In genomic region chr4:1193206-1194027, GRCh38 we compare ENCODE assay signal across 11 cellular contexts. TPM values are rescaled to one million over a fixed set of nuclear protein-coding genes. Genes with fewer than 3 reads are reported as not detected.
DNase-seq lines count a peak whose midpoint lies in the region; ATAC-seq and TF ChIP-seq lines count a peak whose summit lies in the region.
"Had no signal": no experiment of that assay in that cellular context is flagged by ENCODE, and none has a peak within 500 bp of the region (broad histone marks: within the 10 kb centered on the region; RNA-seq: fewer than 3 reads in every experiment).

No MANE protein-coding gene starts in this region.

- intact Hi-C loops in activated CD4-positive, alpha-beta memory T cell treated with anti-CD3 and anti-CD28 coated beads for 36 hours (cut with micrococcal nuclease) = no loop called here
- intact Hi-C loops in upper lobe of right lung (cut with DNase I) = no loop called here
- intact Hi-C loops in CD4-positive, alpha-beta memory T cell (cut with micrococcal nuclease) = no loop called here

- no peak for TF ChIP-seq CTCF in fibroblast of lung (conservative IDR thresholded peaks at IDR 0.05 in 1 of 2, IDR thresholded peaks at IDR 0.05 in 1 of 2; ENCODE audit: low read depth in 1 of 2, low read length in 2 of 2)
- TF ChIP-seq CTCF in nephron (IDR thresholded peaks at IDR 0.05; ENCODE audit: unreplicated experiment in 3 of 3) = no peak
- TF ChIP-seq CTCF in upper lobe of right lung (IDR thresholded peaks at IDR 0.05) = no peak
- TF ChIP-seq CTCF in GM20000 (IDR thresholded peaks at IDR 0.05; ENCODE audit: extremely low read depth, missing control alignments) = no peak

- peak overlapping the region in 3 of 4 experiments; percentile 37 to 54 (median 40) for H3K4me3 ChIP-seq in fibroblast of lung (replicated peaks in 1 of 4; ENCODE audit: control extremely low read depth in 1 of 4, insufficient read depth in 1 of 4, low read depth in 3 of 4, low read length in 4 of 4)
- H3K4me3 ChIP-seq in upper lobe of right lung = no peak overlapping the region
- no peak overlapping the region for H3K4me3 ChIP-seq in CD4-positive, alpha-beta memory T cell (ENCODE audit: low read length in 2 of 2)
- H3K4me3 ChIP-seq: SK-N-MC had no signal

- H3K27me3 ChIP-seq in fibroblast of lung (ENCODE audit: control insufficient read depth, insufficient read depth, low read length) (no peaks in the 10 kb centered on the region), upper lobe of right lung (no peaks in the 10 kb centered on the region)
- H3K27me3 ChIP-seq in CD4-positive, alpha-beta memory T cell (ENCODE audit: insufficient read depth, low read length) = no peaks in the 10 kb centered on the region

- peak overlapping the region; percentile 82 for H3K4me2 ChIP-seq in fibroblast of lung (ENCODE audit: extremely low read depth, insufficient read depth, low read length)

- H3K4me1 ChIP-seq in fibroblast of lung (ENCODE audit: control insufficient read depth, extremely low read depth, insufficient read depth, low read length) (peaks cover 28% of the 10 kb centered on the region), upper lobe of right lung (peaks cover 27% of the 10 kb centered on the region)
- H3K4me1 ChIP-seq in CD4-positive, alpha-beta memory T cell (ENCODE audit: insufficient read depth, low read length) = no peaks in the 10 kb centered on the region

- ATAC-seq in upper lobe of right lung = no peak
- no peak for ATAC-seq in GM19351 (IDR thresholded peaks at IDR 0.05; ENCODE audit: unreplicated experiment)
- ATAC-seq: naive thymus-derived CD8-positive, alpha-beta T cell had no signal

- H3K36me3 Mint-ChIP-seq in activated CD4-positive, alpha-beta memory T cell treated with anti-CD3 and anti-CD28 coated beads, Interleukin-2, amount 10 ng/mL, durations not matched to agents 7 days and 5 days (ENCODE audit: low read depth) = peaks cover 16% of the 10 kb centered on the region
- peaks cover 2% of the 10 kb centered on the region for H3K36me3 Mint-ChIP-seq in activated CD4-positive, alpha-beta memory T cell treated with anti-CD3 and anti-CD28 coated beads for 36 hours
- H3K36me3 Mint-ChIP-seq in nephron (ENCODE audit: low read depth) = no peaks in the 10 kb centered on the region
- H3K36me3 Mint-ChIP-seq in CD4-positive, alpha-beta memory T cell = peaks cover 0 to 7% of the 10 kb centered on the region in 2 donors

- H4K20me1 ChIP-seq in fibroblast of lung (ENCODE audit: control insufficient read depth, extremely low read depth, insufficient read depth, low read length) = no peaks in the 10 kb centered on the region

- H3K9me3 ChIP-seq in fibroblast of lung (ENCODE audit: control insufficient read depth, insufficient read depth, low read depth, low read length) (no peaks in the 10 kb centered on the region), upper lobe of right lung (no peaks in the 10 kb centered on the region)
- no peaks in the 10 kb centered on the region for H3K9me3 ChIP-seq in CD4-positive, alpha-beta memory T cell (ENCODE audit: control insufficient read depth in 1 of 2, low read length in 2 of 2)

- H3K4me1 Mint-ChIP-seq in activated CD4-positive, alpha-beta memory T cell treated with anti-CD3 and anti-CD28 coated beads, Interleukin-2, amount 10 ng/mL, durations not matched to agents 7 days and 5 days = peaks cover 9% of the 10 kb centered on the region
- H3K4me1 Mint-ChIP-seq in activated CD4-positive, alpha-beta memory T cell treated with anti-CD3 and anti-CD28 coated beads for 36 hours (ENCODE audit: low read depth) = peaks cover 2% of the 10 kb centered on the region
- peaks cover 36% of the 10 kb centered on the region for H3K4me1 Mint-ChIP-seq in nephron
- peaks cover 0 to 7% (median 5%) of the 10 kb centered on the region in 4 donors for H3K4me1 Mint-ChIP-seq in CD4-positive, alpha-beta memory T cell

- POLR2A ChIA-PET in activated CD4-positive, alpha-beta memory T cell treated with anti-CD3 and anti-CD28 coated beads, Interleukin-2, amount 10 ng/mL, durations not matched to agents 7 days and 5 days (lab: Charles Lee) = interaction anchor here (2.0 kb wide), 1 partner anchor 9 kb away, joined by 9 read pairs; no protein-coding TSS in a partner anchor
- POLR2A ChIA-PET in activated CD4-positive, alpha-beta memory T cell treated with anti-CD3 and anti-CD28 coated beads for 36 hours (lab: Charles Lee) = no interaction called here
- POLR2A ChIA-PET in CD4-positive, alpha-beta memory T cell (lab: Charles Lee; ENCODE audit: partially characterized antibody) = interaction anchor here (1.3 kb wide), 1 partner anchor 8 kb away, joined by 3 read pairs; no protein-coding TSS in a partner anchor

- H3K36me3 ChIP-seq in fibroblast of lung (ENCODE audit: control insufficient read depth, insufficient read depth, low read length) = peaks cover 9% of the 10 kb centered on the region
- H3K36me3 ChIP-seq in upper lobe of right lung = no peaks in the 10 kb centered on the region
- H3K36me3 ChIP-seq in CD4-positive, alpha-beta memory T cell (ENCODE audit: insufficient read depth, low read length) = no peaks in the 10 kb centered on the region

- H3K27ac ChIP-seq in fibroblast of lung (ENCODE audit: insufficient read depth, low read length) (peak overlapping the region; percentile 92), upper lobe of right lung (peak overlapping the region; percentile 81)
- H3K27ac ChIP-seq in CD4-positive, alpha-beta memory T cell (ENCODE audit: low read depth, low read length) = no peak overlapping the region
- H3K27ac ChIP-seq: SK-N-MC had no signal

- peak overlapping the region; percentile 62 for H3K9ac ChIP-seq in fibroblast of lung (ENCODE audit: insufficient read depth, low read length)

- peaks cover 14% of the 10 kb centered on the region for H3K79me2 ChIP-seq in fibroblast of lung (ENCODE audit: control insufficient read depth, insufficient read depth, low read length)

- DNase-seq in activated CD4-positive, alpha-beta memory T cell treated with anti-CD3 and anti-CD28 coated beads, Interleukin-2, amount 10 ng/mL, durations not matched to agents 7 days and 5 days = peak; percentile 14
- DNase-seq in activated CD4-positive, alpha-beta memory T cell treated with anti-CD3 and anti-CD28 coated beads for 36 hours = no peak
- DNase-seq in fibroblast of lung (ENCODE audit: low read depth in 2 of 2) = no peak
- DNase-seq in upper lobe of right lung = peak; percentile 50
- DNase-seq in GM20000 (ENCODE audit: low spot score) = no peak
- no peak for DNase-seq in CD4-positive, alpha-beta memory T cell
- DNase-seq: central memory CD4-positive, alpha-beta T cell had no signal

- CTCF ChIA-PET in activated CD4-positive, alpha-beta memory T cell treated with anti-CD3 and anti-CD28 coated beads, Interleukin-2, amount 10 ng/mL, durations not matched to agents 7 days and 5 days (lab: Charles Lee) = no interaction called here
- CTCF ChIA-PET in activated CD4-positive, alpha-beta memory T cell treated with anti-CD3 and anti-CD28 coated beads for 36 hours (lab: Charles Lee) = no interaction called here
- CTCF ChIA-PET in CD4-positive, alpha-beta memory T cell (lab: Charles Lee; ENCODE audit: partially characterized antibody) = no interaction called here

- no peaks in the 10 kb centered on the region for H3K9me3 Mint-ChIP-seq in activated CD4-positive, alpha-beta memory T cell treated with anti-CD3 and anti-CD28 coated beads, Interleukin-2, amount 10 ng/mL, durations not matched to agents 7 days and 5 days
- H3K9me3 Mint-ChIP-seq in activated CD4-positive, alpha-beta memory T cell treated with anti-CD3 and anti-CD28 coated beads for 36 hours = no peaks in the 10 kb centered on the region
- H3K9me3 Mint-ChIP-seq in nephron = no peaks in the 10 kb centered on the region
- no peaks in the 10 kb centered on the region for H3K9me3 Mint-ChIP-seq in CD4-positive, alpha-beta memory T cell

- H3K27me3 Mint-ChIP-seq in activated CD4-positive, alpha-beta memory T cell treated with anti-CD3 and anti-CD28 coated beads, Interleukin-2, amount 10 ng/mL, durations not matched to agents 7 days and 5 days = peaks cover 2% of the 10 kb centered on the region
- H3K27me3 Mint-ChIP-seq in activated CD4-positive, alpha-beta memory T cell treated with anti-CD3 and anti-CD28 coated beads for 36 hours = no peaks in the 10 kb centered on the region
- no peaks in the 10 kb centered on the region for H3K27me3 Mint-ChIP-seq in nephron (ENCODE audit: low read depth)
- no peaks in the 10 kb centered on the region for H3K27me3 Mint-ChIP-seq in CD4-positive, alpha-beta memory T cell
- H3K27me3 Mint-ChIP-seq: naive thymus-derived CD8-positive, alpha-beta T cell had no signal

- no peak overlapping the region for H3K4me3 Mint-ChIP-seq in activated CD4-positive, alpha-beta memory T cell treated with anti-CD3 and anti-CD28 coated beads, Interleukin-2, amount 10 ng/mL, durations not matched to agents 7 days and 5 days
- H3K4me3 Mint-ChIP-seq in activated CD4-positive, alpha-beta memory T cell treated with anti-CD3 and anti-CD28 coated beads for 36 hours = no peak overlapping the region
- H3K4me3 Mint-ChIP-seq in nephron = no peak overlapping the region
- H3K4me3 Mint-ChIP-seq in CD4-positive, alpha-beta memory T cell = no peak overlapping the region
- H3K4me3 Mint-ChIP-seq: naive thymus-derived CD8-positive, alpha-beta T cell had no signal

- no peak overlapping the region for H2AFZ ChIP-seq in fibroblast of lung (ENCODE audit: low read length)

- H3K27ac Mint-ChIP-seq in activated CD4-positive, alpha-beta memory T cell treated with anti-CD3 and anti-CD28 coated beads, Interleukin-2, amount 10 ng/mL, durations not matched to agents 7 days and 5 days = no peak overlapping the region
- no peak overlapping the region for H3K27ac Mint-ChIP-seq in activated CD4-positive, alpha-beta memory T cell treated with anti-CD3 and anti-CD28 coated beads for 36 hours
- peak overlapping the region in 2 of 3 experiments; percentile 95 to 98 for H3K27ac Mint-ChIP-seq in nephron
- H3K27ac Mint-ChIP-seq in CD4-positive, alpha-beta memory T cell = peak overlapping the region in 1 of 7 donors; percentile 70

RNA-seq across cellular contexts. Expression of gene SPON2, which starts 21.0 kb away (rescaled TPM):
- total RNA-seq in activated CD4-positive, alpha-beta memory T cell treated with anti-CD3 and anti-CD28 coated beads, Interleukin-2, amount 10 ng/mL, durations not matched to agents 7 days and 5 days = 10 to 100 TPM; 22.8 to 24.6 TPM
- total RNA-seq in activated CD4-positive, alpha-beta memory T cell treated with anti-CD3 and anti-CD28 coated beads for 36 hours = 1 to 10 TPM; 9.0 to 9.5 TPM
- total RNA-seq in fibroblast of lung = 261 and 367 TPM in 2 replicates
- polyA plus RNA-seq in fibroblast of lung = 179 and 189 TPM in 2 replicates
- polyA plus RNA-seq in fibroblast of lung (2012) = 431 and 600 TPM in 2 replicates
- polyA minus RNA-seq in fibroblast of lung (ENCODE audit: low replicate concordance) = 88.2 and 101 TPM in 2 replicates
- total RNA-seq in upper lobe of right lung = 43.9 TPM
- 1 to 10 TPM; 7.2 TPM for total RNA-seq in CD4-positive, alpha-beta memory T cell
- 1 to 10 TPM; 5.4 to 8.4 TPM for polyA plus RNA-seq in CD4-positive, alpha-beta memory T cell

RNA-seq across cellular contexts. Expression of gene CTBP1, which starts 55.5 kb away (rescaled TPM):
- 100 to 1,000 TPM; 209 to 221 TPM for total RNA-seq in activated CD4-positive, alpha-beta memory T cell treated with anti-CD3 and anti-CD28 coated beads, Interleukin-2, amount 10 ng/mL, durations not matched to agents 7 days and 5 days
- 100 to 1,000 TPM; 154 to 162 TPM for total RNA-seq in activated CD4-positive, alpha-beta memory T cell treated with anti-CD3 and anti-CD28 coated beads for 36 hours
- total RNA-seq in fibroblast of lung = 224 and 249 TPM in 2 replicates
- 78.2 and 86.1 TPM in 2 replicates for polyA plus RNA-seq in fibroblast of lung
- polyA plus RNA-seq in fibroblast of lung (2012) = 102 and 162 TPM in 2 replicates
- polyA minus RNA-seq in fibroblast of lung (ENCODE audit: low replicate concordance) = 151 and 174 TPM in 2 replicates
- 169 TPM for total RNA-seq in upper lobe of right lung
- total RNA-seq in CD4-positive, alpha-beta memory T cell = 100 to 1,000 TPM; 186 to 195 TPM
- 10 to 100 TPM; 39.3 to 79.0 TPM for polyA plus RNA-seq in CD4-positive, alpha-beta memory T cell

Comparison
In these comparisons a context has a peak if more than half of its experiments do, and no peak if none do; other contexts are left out.
1. DNase-seq: peak in activated CD4-positive, alpha-beta memory T cell treated with anti-CD3 and anti-CD28 coated beads, Interleukin-2, amount 10 ng/mL, durations not matched to agents 7 days and 5 days (single experiment) and upper lobe of right lung (single experiment); none in activated CD4-positive, alpha-beta memory T cell treated with anti-CD3 and anti-CD28 coated beads for 36 hours (single experiment), fibroblast of lung (0 of 2), GM20000 (single experiment) and CD4-positive, alpha-beta memory T cell (0 of 5).
2. H3K27ac Mint-ChIP-seq: peak in nephron (2 of 3); none in activated CD4-positive, alpha-beta memory T cell treated with anti-CD3 and anti-CD28 coated beads, Interleukin-2, amount 10 ng/mL, durations not matched to agents 7 days and 5 days (single experiment) and activated CD4-positive, alpha-beta memory T cell treated with anti-CD3 and anti-CD28 coated beads for 36 hours (single experiment).
3. H3K4me3 ChIP-seq: peak in fibroblast of lung (3 of 4); none in upper lobe of right lung (single experiment) and CD4-positive, alpha-beta memory T cell (0 of 2).